1 cellular context compared by ENCODE assay signal in the genomic region with DNA sequence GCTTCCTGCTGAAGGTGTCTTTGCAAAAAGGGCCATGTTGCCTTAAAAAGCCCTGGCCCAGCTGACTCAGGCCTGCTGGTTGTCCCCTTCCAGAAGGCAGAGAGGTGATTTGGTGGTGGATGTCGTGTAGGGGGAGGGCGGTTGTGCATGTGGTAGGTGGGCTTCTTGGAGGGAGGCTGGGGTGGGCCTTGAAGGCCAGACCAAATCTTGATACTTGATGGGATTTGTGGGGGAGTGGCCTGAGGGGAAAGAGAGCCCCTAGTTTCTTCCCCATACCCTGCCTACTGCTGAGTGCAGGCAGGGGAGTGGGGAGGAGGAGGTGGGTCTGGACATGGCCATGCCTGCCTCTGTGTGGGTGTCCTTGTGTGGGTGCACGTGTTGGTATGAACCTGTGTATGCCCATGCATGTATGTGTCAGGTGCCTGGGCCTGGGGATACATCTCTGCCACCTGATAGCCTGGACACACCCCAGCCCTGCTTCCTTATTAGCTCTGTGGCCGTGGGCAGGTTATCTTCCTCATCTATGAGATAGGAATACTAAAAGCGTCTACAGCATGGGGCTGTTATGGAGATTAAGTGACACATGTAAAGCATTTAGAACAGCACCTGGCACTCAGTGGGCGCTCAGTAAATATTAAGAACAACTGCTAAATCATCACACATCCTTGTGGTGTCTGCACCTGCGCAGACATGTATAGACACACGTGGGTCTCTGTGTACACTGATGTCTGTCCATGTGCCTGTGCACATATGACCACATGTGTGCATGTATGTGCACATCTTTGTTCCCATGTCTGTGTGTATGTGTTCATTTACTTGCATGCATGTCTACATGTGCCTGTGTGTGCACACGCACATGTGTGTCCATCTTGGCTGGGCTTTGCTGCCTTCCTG.
TF ChIP-seq lines count a peak whose summit lies in the region.

No MANE protein-coding gene starts in this region.

TF ChIP-seq in HepG2, 621 proteins besides CTCF, POLR2A, EP300 and RAD21:
- TF ChIP-seq ELF3 (CRISPR knock-in tag; IDR thresholded peaks at IDR 0.05) (no peak), NR2F6 (IDR thresholded peaks at IDR 0.05) (no peak), NR2F6 (CRISPR knock-in tag; IDR thresholded peaks at IDR 0.05) (no peak), GTF2F1 (IDR thresholded peaks at IDR 0.05; ENCODE audit: low read length) (no peak), HNRNPL (IDR thresholded peaks at IDR 0.05; ENCODE audit: low read depth, low read length) (no peak)
- TF ChIP-seq, protein P1, sequence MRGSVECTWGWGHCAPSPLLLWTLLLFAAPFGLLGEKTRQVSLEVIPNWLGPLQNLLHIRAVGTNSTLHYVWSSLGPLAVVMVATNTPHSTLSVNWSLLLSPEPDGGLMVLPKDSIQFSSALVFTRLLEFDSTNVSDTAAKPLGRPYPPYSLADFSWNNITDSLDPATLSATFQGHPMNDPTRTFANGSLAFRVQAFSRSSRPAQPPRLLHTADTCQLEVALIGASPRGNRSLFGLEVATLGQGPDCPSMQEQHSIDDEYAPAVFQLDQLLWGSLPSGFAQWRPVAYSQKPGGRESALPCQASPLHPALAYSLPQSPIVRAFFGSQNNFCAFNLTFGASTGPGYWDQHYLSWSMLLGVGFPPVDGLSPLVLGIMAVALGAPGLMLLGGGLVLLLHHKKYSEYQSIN (CRISPR knock-in tag; IDR thresholded peaks at IDR 0.05; ENCODE audit: borderline replicate concordance) = no peak
- TF ChIP-seq, protein P2, sequence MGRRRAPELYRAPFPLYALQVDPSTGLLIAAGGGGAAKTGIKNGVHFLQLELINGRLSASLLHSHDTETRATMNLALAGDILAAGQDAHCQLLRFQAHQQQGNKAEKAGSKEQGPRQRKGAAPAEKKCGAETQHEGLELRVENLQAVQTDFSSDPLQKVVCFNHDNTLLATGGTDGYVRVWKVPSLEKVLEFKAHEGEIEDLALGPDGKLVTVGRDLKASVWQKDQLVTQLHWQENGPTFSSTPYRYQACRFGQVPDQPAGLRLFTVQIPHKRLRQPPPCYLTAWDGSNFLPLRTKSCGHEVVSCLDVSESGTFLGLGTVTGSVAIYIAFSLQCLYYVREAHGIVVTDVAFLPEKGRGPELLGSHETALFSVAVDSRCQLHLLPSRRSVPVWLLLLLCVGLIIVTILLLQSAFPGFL (CRISPR knock-in tag; IDR thresholded peaks at IDR 0.05) = no peak
- TF ChIP-seq, protein P3, sequence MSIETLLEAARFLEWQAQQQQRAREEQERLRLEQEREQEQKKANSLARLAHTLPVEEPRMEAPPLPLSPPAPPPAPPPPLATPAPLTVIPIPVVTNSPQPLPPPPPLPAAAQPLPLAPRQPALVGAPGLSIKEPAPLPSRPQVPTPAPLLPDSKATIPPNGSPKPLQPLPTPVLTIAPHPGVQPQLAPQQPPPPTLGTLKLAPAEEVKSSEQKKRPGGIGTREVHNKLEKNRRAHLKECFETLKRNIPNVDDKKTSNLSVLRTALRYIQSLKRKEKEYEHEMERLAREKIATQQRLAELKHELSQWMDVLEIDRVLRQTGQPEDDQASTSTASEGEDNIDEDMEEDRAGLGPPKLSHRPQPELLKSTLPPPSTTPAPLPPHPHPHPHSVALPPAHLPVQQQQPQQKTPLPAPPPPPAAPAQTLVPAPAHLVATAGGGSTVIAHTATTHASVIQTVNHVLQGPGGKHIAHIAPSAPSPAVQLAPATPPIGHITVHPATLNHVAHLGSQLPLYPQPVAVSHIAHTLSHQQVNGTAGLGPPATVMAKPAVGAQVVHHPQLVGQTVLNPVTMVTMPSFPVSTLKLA (IDR thresholded peaks at IDR 0.05) = peak; percentile 75
